In the genomic region with DNA sequence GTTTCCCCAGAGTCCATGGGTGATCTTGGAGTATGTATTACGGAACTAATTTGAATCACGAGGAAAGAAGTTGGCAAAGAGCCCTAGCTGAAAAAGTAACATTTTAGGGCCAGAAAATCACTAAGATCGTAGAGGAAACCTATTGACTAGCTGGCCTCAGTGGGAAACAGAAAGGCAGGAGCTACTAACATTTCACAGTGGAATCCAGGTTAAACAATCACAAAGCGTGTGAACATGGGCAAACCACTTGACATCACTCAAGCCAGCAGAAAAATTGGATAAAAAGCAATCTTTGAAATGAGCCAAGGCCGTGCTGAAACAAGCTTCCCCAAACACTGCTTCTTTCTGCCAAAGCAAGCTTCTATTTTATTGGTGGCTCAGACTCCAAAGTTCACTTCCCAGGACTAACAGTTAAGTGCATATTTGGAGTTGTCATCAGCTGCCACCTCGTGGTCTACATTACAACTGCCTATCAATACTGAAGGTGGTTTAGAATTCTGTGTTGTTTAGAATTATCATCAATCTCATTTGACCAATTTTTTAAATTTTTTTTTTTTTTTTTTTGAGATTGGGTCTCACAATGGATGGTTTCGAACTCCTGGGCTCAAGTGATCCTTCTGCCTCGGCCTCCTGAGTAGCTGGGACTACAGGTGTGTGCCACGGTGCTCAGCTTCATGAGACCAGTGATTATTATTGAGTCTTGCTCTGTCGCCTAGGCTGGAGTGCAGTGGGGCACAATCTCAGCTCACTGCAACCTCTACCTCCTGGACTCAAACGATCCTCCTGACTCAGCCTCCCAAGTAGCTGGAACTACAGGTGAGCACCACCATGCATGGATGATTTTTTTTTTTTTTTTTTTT, we compare ENCODE assay signal across 8 cellular contexts. TPM values are rescaled to one million over a fixed set of nuclear protein-coding genes. Genes with fewer than 3 reads are reported as not detected.
DNase-seq lines count a peak whose midpoint lies in the region; ATAC-seq and TF ChIP-seq lines count a peak whose summit lies in the region.

No MANE protein-coding gene starts in this region.

- H3K4me3 ChIP-seq in Karpas-422 (ENCODE audit: low read length) (no peak overlapping the region), breast epithelium (peak overlapping the region in 1 of 3 donors; percentile 25), spleen (no peak overlapping the region)

- H3K4me1 ChIP-seq in Karpas-422 (ENCODE audit: low read length) (peaks cover 6% of the 10 kb centered on the region), breast epithelium (peaks cover 0 to 4% of the 10 kb centered on the region in 2 donors), spleen (peaks cover 0 to 12% (median 5%) of the 10 kb centered on the region in 6 donors)

- no peak overlapping the region for H2AFZ ChIP-seq in Karpas-422 (ENCODE audit: low read length)

- WGBS in spleen, 5 donors: 51 to 70% (median 60%) methylated on average over 11 of the region's 11 CpGs

- H3K36me3 Mint-ChIP-seq in immature natural killer cell: peaks cover 18 to 44% (median 22%) of the 10 kb centered on the region in 3 donors

- H3K4me2 ChIP-seq in Karpas-422 (ENCODE audit: low read depth, low read length, poor library complexity, severe bottlenecking): no peak overlapping the region

- H3K4me3 Mint-ChIP-seq in immature natural killer cell: no peak overlapping the region

- intact Hi-C loops in breast epithelium (cut with DNase I; ENCODE audit: low total_unique reads): no loop called here
- intact Hi-C loops in spleen (cut with DNase I; ENCODE audit: low total_unique reads): loop anchor here (2.0 to 10.0 kb wide), 2 partner anchors 166 to 220 kb away; partner anchors contain the start of gene SMIM29

- H3K9me2 ChIP-seq in Karpas-422 (replicated peaks; ENCODE audit: insufficient read depth, low read length): no peaks in the 10 kb centered on the region

- no peaks in the 10 kb centered on the region for H3K9me3 Mint-ChIP-seq in immature natural killer cell

- H3K27me3 Mint-ChIP-seq in immature natural killer cell (ENCODE audit: low read depth in 3 of 3): peaks cover 0 to 1% (median 1%) of the 10 kb centered on the region in 3 donors

- H3K9me3 ChIP-seq in Karpas-422 (ENCODE audit: low read length) (no peaks in the 10 kb centered on the region), breast epithelium (no peaks in the 10 kb centered on the region), spleen (no peaks in the 10 kb centered on the region)

- peak; percentile 62 to 89 (median 77) for TF ChIP-seq CTCF in breast epithelium (IDR thresholded peaks at IDR 0.05)
- peak; percentile 46 to 93 (median 77) for TF ChIP-seq CTCF in spleen (IDR thresholded peaks at IDR 0.05 in 8 of 11, conservative IDR thresholded peaks at IDR 0.05 in 3 of 11)

- ATAC-seq in HG03039 (IDR thresholded peaks at IDR 0.05; ENCODE audit: unreplicated experiment) (no peak), GM18498 (IDR thresholded peaks at IDR 0.05; ENCODE audit: unreplicated experiment) (no peak)

- peak overlapping the region in 1 of 6 donors; percentile 34 for H3K27ac Mint-ChIP-seq in immature natural killer cell

- no peak overlapping the region for H3K9ac ChIP-seq in Karpas-422 (ENCODE audit: low read length)

- H3K79me2 ChIP-seq in Karpas-422 (ENCODE audit: low read length): no peaks in the 10 kb centered on the region

- peaks cover 13% of the 10 kb centered on the region; the same call in 1 of the 2 replicates for H4K20me1 ChIP-seq in Karpas-422 (ENCODE audit: insufficient read depth, low read depth, low read length)

- TF ChIP-seq POLR2A in breast epithelium (IDR thresholded peaks at IDR 0.05) (no peak), spleen (IDR thresholded peaks at IDR 0.05) (no peak)

- no peaks in the 10 kb centered on the region for H3K27me3 ChIP-seq in Karpas-422 (ENCODE audit: low read length)
- H3K27me3 ChIP-seq in breast epithelium: no peaks in the 10 kb centered on the region
- H3K27me3 ChIP-seq in spleen (replicated peaks in 1 of 7): no peaks in the 10 kb centered on the region

- peaks cover 4 to 19% of the 10 kb centered on the region in 2 donors for H3K4me1 Mint-ChIP-seq in immature natural killer cell

- peak; percentile 11 for DNase-seq in DMS153 treated with DMSO at 0.1 percent for 48 hours (lab: John Stamatoyannopoulos, UW; ENCODE audit: unreplicated experiment)
- peak; percentile 85 for DNase-seq in Karpas-422
- DNase-seq in SKM-1 (lab: John Stamatoyannopoulos, UW; ENCODE audit: unreplicated experiment): peak; percentile 48
- peak in 1 of 2 donors; percentile 69 for DNase-seq in breast epithelium (ENCODE audit: low spot score in 2 of 2)
- DNase-seq in immature natural killer cell: peak; percentile 32 to 44 (median 32)
- DNase-seq in spleen: no peak

- H3K27ac ChIP-seq in Karpas-422 (ENCODE audit: low read length): no peak overlapping the region
- peak overlapping the region; percentile 63 to 82 for H3K27ac ChIP-seq in breast epithelium
- H3K27ac ChIP-seq in spleen: peak overlapping the region in 7 of 8 donors; percentile 23 to 67 (median 52)

- H3K36me3 ChIP-seq in Karpas-422 (ENCODE audit: insufficient read depth, low read length): peaks cover 34% of the 10 kb centered on the region; the same call in 1 of the 2 replicates
- H3K36me3 ChIP-seq in breast epithelium: no peaks in the 10 kb centered on the region
- peaks cover 0 to 54% (median 44%) of the 10 kb centered on the region in 6 donors for H3K36me3 ChIP-seq in spleen

RNA-seq across cellular contexts. Expression of gene RPS10, which starts 10.6 kb away (rescaled TPM):
- 2,938 and 3,077 TPM in 2 replicates for total RNA-seq in Karpas-422 (2014; rRNA removed; shearing (Covaris generic); ENCODE audit: low replicate concordance)
- 1,000 to 10,000 TPM; 2,573 to 5,786 (median 4,399) TPM for total RNA-seq in breast epithelium
- 1,000 to 10,000 TPM in 1 of 3 donors, 100 to 1,000 TPM in 2; 683 to 2,037 (median 891) TPM for polyA plus RNA-seq in immature natural killer cell
- 1,000 to 10,000 TPM; 1,033 to 2,189 (median 1,131) TPM for total RNA-seq in spleen
- 1,000 to 10,000 TPM; 3,993 to 4,934 (median 4,074) TPM for polyA plus RNA-seq in spleen

RNA-seq across cellular contexts. Expression of gene NUDT3, which starts 22.8 kb away (rescaled TPM):
- total RNA-seq in Karpas-422 (2014; rRNA removed; shearing (Covaris generic); ENCODE audit: low replicate concordance): 33.7 and 41.7 TPM in 2 replicates
- 10 to 100 TPM; 28.7 to 33.8 (median 29.0) TPM for total RNA-seq in breast epithelium
- polyA plus RNA-seq in immature natural killer cell: 10 to 100 TPM in 1 of 3 donors, 1 to 10 TPM in 2; 5.0 to 10.3 (median 8.3) TPM
- 10 to 100 TPM; 27.5 to 54.2 (median 44.5) TPM for total RNA-seq in spleen
- 10 to 100 TPM in 1 of 3 donors, 1 to 10 TPM in 2; 9.2 to 12.5 (median 9.6) TPM for polyA plus RNA-seq in spleen

RNA-seq across cellular contexts. Expression of gene PACSIN1, which starts 50.6 kb away (rescaled TPM):
- not detected in 2 replicates for total RNA-seq in Karpas-422 (2014; rRNA removed; shearing (Covaris generic); ENCODE audit: low replicate concordance)
- under 1 TPM in 2 of 3 donors, not detected in 1; 0.29 to 0.33 TPM for total RNA-seq in breast epithelium
- polyA plus RNA-seq in immature natural killer cell: 10 to 100 TPM in 1 of 3 donors, 1 to 10 TPM in 2; 2.9 to 10.3 (median 3.3) TPM
- 1 to 10 TPM in 6 of 7 donors, under 1 TPM in 1; 0.66 to 1.9 (median 1.3) TPM for total RNA-seq in spleen
- polyA plus RNA-seq in spleen: 1 to 10 TPM in 1 of 3 donors, under 1 TPM in 2; 0.67 to 2.8 (median 0.86) TPM
